Comparison of ENCODE assay signal across 8 cellular contexts in the genomic region with DNA sequence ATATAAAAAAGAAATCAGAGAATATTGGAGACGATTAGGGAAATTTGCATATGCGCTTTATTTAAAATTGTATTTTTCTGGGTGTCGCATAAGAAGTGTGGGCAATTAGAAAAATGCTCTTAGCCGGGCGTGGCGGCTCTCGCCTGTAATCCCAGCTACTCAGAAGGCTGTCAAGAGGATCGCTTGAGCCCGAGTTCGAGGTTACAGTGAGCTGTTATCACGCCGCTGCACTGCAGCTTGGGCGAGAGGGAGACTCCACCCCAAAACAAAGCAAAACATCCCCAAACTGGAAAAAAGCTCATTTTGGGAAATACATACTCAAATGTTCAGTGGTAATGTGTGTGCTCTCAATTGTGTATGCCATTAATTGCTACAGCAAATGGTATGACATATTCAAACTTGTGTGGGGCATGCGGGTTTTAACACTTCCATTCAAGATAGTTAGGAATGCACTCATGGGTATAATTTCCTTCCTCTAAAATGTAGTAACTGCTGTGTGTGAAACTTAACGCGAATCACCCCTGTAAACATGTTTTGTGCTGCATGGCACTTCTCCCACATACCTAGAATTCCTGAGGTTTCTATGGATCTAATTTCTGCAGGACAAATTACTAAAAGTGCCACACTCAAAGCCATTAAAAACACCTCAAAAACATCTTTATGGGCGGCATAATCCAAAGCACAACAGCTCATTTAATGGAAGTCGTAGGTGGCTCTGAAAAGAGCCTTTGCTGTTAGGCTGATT. TPM values are rescaled to one million over a fixed set of nuclear protein-coding genes. Genes with fewer than 3 reads are reported as not detected.
DNase-seq lines count a peak whose midpoint lies in the region; ATAC-seq and TF ChIP-seq lines count a peak whose summit lies in the region.

No MANE protein-coding gene starts in this region.

- intact Hi-C loops in activated B cell treated with CpG ODN at 0.5 μM for 24 hours (cut with micrococcal nuclease): loop anchor here (1.0 to 5.0 kb wide), 10 partner anchors 11 to 1775 kb away; a partner anchor contains a TSS

- CTCF ChIA-PET in activated B cell treated with CpG ODN at 0.5 μM for 24 hours (lab: Charles Lee): interaction anchor here (0.9 to 4.2 kb wide), 6 partner anchors 10 to 64 kb away, joined by 5 to 22 read pairs (median 8); a partner anchor contains a TSS

- DNase-seq in EH (ENCODE audit: low read depth) (peak; percentile 78), activated B cell treated with CpG ODN at 0.5 μM for 24 hours (no peak), fibroblast of gingiva (ENCODE audit: low read depth) (peak; percentile 58), neural crest cell (ENCODE audit: low read depth, low spot score) (no peak), NCI-H128 (lab: John Stamatoyannopoulos, UW; ENCODE audit: unreplicated experiment) (no peak)

- POLR2A ChIA-PET in activated B cell treated with CpG ODN at 0.5 μM for 24 hours (lab: Charles Lee): interaction anchor here (0.6 to 12.3 kb wide), 42 partner anchors 9 to 1861 kb away, joined by 3 to 477 read pairs (median 8); a partner anchor contains a TSS

- TF ChIP-seq CTCF in activated B cell treated with CpG ODN at 0.5 μM for 24 hours (IDR thresholded peaks at IDR 0.05) (no peak), neural crest cell (conservative IDR thresholded peaks at IDR 0.05) (no peak)

- H3K36me3 Mint-ChIP-seq in IgD-negative memory B cell (no peaks in the 10 kb centered on the region), activated B cell treated with CpG ODN at 0.5 μM for 24 hours (ENCODE audit: low read depth) (peaks cover 4% of the 10 kb centered on the region), neural crest cell (ENCODE audit: low read depth) (no peaks in the 10 kb centered on the region)

- H3K27ac Mint-ChIP-seq in IgD-negative memory B cell (peak overlapping the region; percentile 88 to 97 (median 91)), activated B cell treated with CpG ODN at 0.5 μM for 24 hours (peak overlapping the region; percentile 98), neural crest cell (ENCODE audit: unreplicated experiment) (peak overlapping the region; percentile 97)

- peaks cover 22 to 33% (median 27%) of the 10 kb centered on the region in 3 donors for H3K4me1 Mint-ChIP-seq in IgD-negative memory B cell
- H3K4me1 Mint-ChIP-seq in activated B cell treated with CpG ODN at 0.5 μM for 24 hours: peaks cover 32% of the 10 kb centered on the region
- H3K4me1 Mint-ChIP-seq in neural crest cell: peaks cover 70% of the 10 kb centered on the region

- no peaks in the 10 kb centered on the region for H3K27me3 Mint-ChIP-seq in IgD-negative memory B cell
- H3K27me3 Mint-ChIP-seq in activated B cell treated with CpG ODN at 0.5 μM for 24 hours: no peaks in the 10 kb centered on the region
- peaks cover 6% of the 10 kb centered on the region for H3K27me3 Mint-ChIP-seq in neural crest cell (ENCODE audit: low read depth)

- peak; percentile 4 for ATAC-seq in activated B cell treated with CpG ODN at 0.5 μM for 24 hours (ENCODE audit: low read depth)
- no peak for ATAC-seq in GM18517 (IDR thresholded peaks at IDR 0.05; ENCODE audit: unreplicated experiment)
- ATAC-seq in GM21447 (IDR thresholded peaks at IDR 0.05; ENCODE audit: unreplicated experiment): no peak

- H3K9me3 Mint-ChIP-seq in IgD-negative memory B cell (peaks cover 0 to 2% (median 0%) of the 10 kb centered on the region in 3 donors), activated B cell treated with CpG ODN at 0.5 μM for 24 hours (peaks cover 3% of the 10 kb centered on the region), neural crest cell (no peaks in the 10 kb centered on the region)

- H3K4me3 Mint-ChIP-seq in IgD-negative memory B cell (peak overlapping the region; percentile 91 to 99 (median 96)), activated B cell treated with CpG ODN at 0.5 μM for 24 hours (peak overlapping the region; percentile 93), neural crest cell (peak overlapping the region; percentile 95)

RNA-seq across cellular contexts. Expression of a gene that starts 54.7 kb away (rescaled TPM):
- polyA plus RNA-seq in IgD-negative memory B cell: 7.2 TPM
- total RNA-seq in activated B cell treated with CpG ODN at 0.5 μM for 24 hours (0.98 and 1.1 TPM in 2 replicates), neural crest cell (1.7 and 2.4 TPM in 2 replicates)

Comparison
In these comparisons a context has a peak if more than half of its experiments do, and no peak if none do; other contexts are left out.
1. DNase-seq: peak in EH (single experiment) and fibroblast of gingiva (single experiment); none in activated B cell treated with CpG ODN at 0.5 μM for 24 hours (single experiment), neural crest cell (single experiment) and NCI-H128 (single experiment).
2. Peak in every context shown above with its lines, with median percentiles within 50 percentile points of each other: H3K27ac Mint-ChIP-seq and H3K4me3 Mint-ChIP-seq.